In genomic region chr2:1226766-1227165, GRCh38 we compare ENCODE assay signal across 13 cellular contexts.
DNase-seq lines count a peak whose midpoint lies in the region; TF ChIP-seq lines count a peak whose summit lies in the region.
"Had no signal": no experiment of that assay in that cellular context is flagged by ENCODE, and none has a peak within 500 bp of the region (broad histone marks: within the 10 kb centered on the region; RNA-seq: fewer than 3 reads in every experiment).

No MANE protein-coding gene starts in this region.

- H3K9me3 ChIP-seq in osteoblast (ENCODE audit: low read depth, low read length), result no peaks in the 10 kb centered on the region

- no peak for TF ChIP-seq CTCF in osteoblast (IDR thresholded peaks at IDR 0.05; ENCODE audit: extremely low read depth, low read depth, low read length)

- no peak overlapping the region for H3K4me3 ChIP-seq in osteoblast (ENCODE audit: insufficient read depth, low read length)
- H3K4me3 ChIP-seq: BLaER1 had no signal

- H3K4me1 ChIP-seq in osteoblast (ENCODE audit: insufficient read depth, low read length), result no peaks in the 10 kb centered on the region
- H3K4me1 ChIP-seq: BLaER1 had no signal

- DNase-seq in NCI-H1417 (lab: John Stamatoyannopoulos, UW), result peak; percentile 54 to 97 (median 84)
- DNase-seq in NCI-H1417 treated with DMSO at 0.1 percent for 48 hours (lab: John Stamatoyannopoulos, UW), result no peak
- peak; percentile 60 for DNase-seq in NCI-H2029 treated with DMSO at 0.1 percent for 48 hours (lab: John Stamatoyannopoulos, UW)
- peak; percentile 27 for DNase-seq in NCI-H510A (lab: John Stamatoyannopoulos, UW)
- DNase-seq in osteoblast (ENCODE audit: insufficient read length, low spot score, missing footprints), result peak; percentile 83
- DNase-seq in stimulated activated CD4-positive, alpha-beta T cell treated with anti-CD3 and anti-CD28 coated beads, Interleukin-4, amount 100 ng/mL, for 1 hour, result no peak
- no peak for DNase-seq in stimulated activated CD8-positive, alpha-beta memory T cell treated with anti-CD3 and anti-CD28 coated beads, Interleukin-4, amount 100 ng/mL, for 48 hours
- DNase-seq in NCI-H1694 treated with DMSO at 0.1 percent for 48 hours (lab: John Stamatoyannopoulos, UW), result no peak
- DNase-seq: CD8-positive, alpha-beta memory T cell; NCI-H1930; NCI-H524 had no signal

- H3K27me3 ChIP-seq in osteoblast (ENCODE audit: insufficient read depth, low read length), result no peaks in the 10 kb centered on the region
- H3K27me3 ChIP-seq: BLaER1 had no signal

- no peak overlapping the region for H2AFZ ChIP-seq in osteoblast (ENCODE audit: low read length)

- no peaks in the 10 kb centered on the region for H4K20me1 ChIP-seq in osteoblast (ENCODE audit: insufficient read depth, low read length)
- H4K20me1 ChIP-seq: BLaER1 had no signal

- H3K36me3 ChIP-seq in osteoblast (ENCODE audit: insufficient read depth, low read length), result no peaks in the 10 kb centered on the region
- H3K36me3 ChIP-seq: BLaER1 had no signal

- no peak overlapping the region for H3K27ac ChIP-seq in osteoblast (ENCODE audit: low read depth, low read length)
- H3K27ac ChIP-seq: 22Rv1, BLaER1 had no signal

- no peak overlapping the region for H3K4me2 ChIP-seq in osteoblast (ENCODE audit: insufficient read depth, low read length)
- H3K4me2 ChIP-seq: BLaER1 had no signal

- H3K79me2 ChIP-seq in osteoblast (ENCODE audit: insufficient read depth, low read length), result no peaks in the 10 kb centered on the region

Comparison
In these comparisons a context has a peak if more than half of its experiments do, and no peak if none do; other contexts are left out.
1. DNase-seq: peak in NCI-H1417 (3 of 3), NCI-H2029 treated with DMSO at 0.1 percent for 48 hours (single experiment), NCI-H510A (single experiment) and osteoblast (single experiment); none in NCI-H1417 treated with DMSO at 0.1 percent for 48 hours (single experiment), stimulated activated CD4-positive, alpha-beta T cell treated with anti-CD3 and anti-CD28 coated beads, Interleukin-4, amount 100 ng/mL, for 1 hour (single experiment), stimulated activated CD8-positive, alpha-beta memory T cell treated with anti-CD3 and anti-CD28 coated beads, Interleukin-4, amount 100 ng/mL, for 48 hours (single experiment) and NCI-H1694 treated with DMSO at 0.1 percent for 48 hours (single experiment).